Comparison of ENCODE assay signal across 5 cellular contexts in the genomic region with DNA sequence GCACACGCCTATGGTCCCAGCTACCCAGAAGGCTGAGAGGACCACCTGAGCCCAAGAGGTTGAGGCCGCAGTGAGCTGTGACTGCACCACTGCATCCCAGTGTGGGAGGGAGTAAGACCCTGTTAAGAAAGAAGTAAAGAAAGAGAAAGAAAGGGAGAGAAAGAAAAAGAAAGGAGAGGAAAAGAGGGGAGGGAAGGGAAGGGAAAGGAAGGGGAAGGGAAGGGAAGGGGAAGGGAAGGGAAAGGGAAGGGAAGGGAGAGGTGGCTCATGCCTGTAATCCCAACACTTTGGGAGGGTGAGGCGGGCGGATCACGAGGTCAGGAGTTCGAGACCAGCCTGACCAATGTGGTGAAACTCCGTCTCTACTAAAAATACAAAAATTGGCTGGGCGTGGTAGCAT. TPM values are rescaled to one million over a fixed set of nuclear protein-coding genes. Genes with fewer than 3 reads are reported as not detected.
DNase-seq lines count a peak whose midpoint lies in the region; ATAC-seq and TF ChIP-seq lines count a peak whose summit lies in the region.
"Not testable (repeated sequence)": the region's sequence is repeated elsewhere in the genome, so short reads cannot be mapped to it uniquely, and the experiment has no call there.

No MANE protein-coding gene starts in this region.

- not testable (repeated sequence) for H3K9me3 Mint-ChIP-seq in activated CD4-positive, alpha-beta T cell treated with anti-CD3 and anti-CD28 coated beads, Interleukin-2, amount 10 ng/mL, durations not matched to agents 7 days and 5 days; endothelial cell (ENCODE audit: unreplicated experiment); neural crest cell; stimulated activated naive B cell treated with anti-CD40 and anti-IgM and Interleukin-4, amounts not matched to agents 10 μg/mL and 1 μg/mL and 100 μg/mL, for 72 hours

- not testable (repeated sequence) for H3K36me3 Mint-ChIP-seq in T-helper 17 cell (ENCODE audit: low read depth); neural crest cell (ENCODE audit: low read depth)
- H3K36me3 Mint-ChIP-seq in activated CD4-positive, alpha-beta T cell treated with anti-CD3 and anti-CD28 coated beads, Interleukin-2, amount 10 ng/mL, durations not matched to agents 7 days and 5 days (ENCODE audit: low read depth): peaks cover 24% of the 10 kb centered on the region
- H3K36me3 Mint-ChIP-seq in endothelial cell (ENCODE audit: low read depth, unreplicated experiment): peaks cover 58% of the 10 kb centered on the region
- peaks cover 54 to 81% of the 10 kb centered on the region in 2 donors for H3K36me3 Mint-ChIP-seq in stimulated activated naive B cell treated with anti-CD40 and anti-IgM and Interleukin-4, amounts not matched to agents 10 μg/mL and 1 μg/mL and 100 μg/mL, for 72 hours

- CTCF ChIA-PET in activated CD4-positive, alpha-beta T cell treated with anti-CD3 and anti-CD28 coated beads, Interleukin-2, amount 10 ng/mL, durations not matched to agents 7 days and 5 days (lab: Charles Lee): interaction anchor here (2.3 kb wide), 1 partner anchor 13 kb away, joined by 5 read pairs; no protein-coding TSS in a partner anchor

- H3K4me1 Mint-ChIP-seq in T-helper 17 cell; activated CD4-positive, alpha-beta T cell treated with anti-CD3 and anti-CD28 coated beads, Interleukin-2, amount 10 ng/mL, durations not matched to agents 7 days and 5 days; endothelial cell (ENCODE audit: unreplicated experiment); neural crest cell; stimulated activated naive B cell treated with anti-CD40 and anti-IgM and Interleukin-4, amounts not matched to agents 10 μg/mL and 1 μg/mL and 100 μg/mL, for 72 hours: not testable (repeated sequence)

- TF ChIP-seq CTCF in endothelial cell (IDR thresholded peaks at IDR 0.05; ENCODE audit: unreplicated experiment); neural crest cell (conservative IDR thresholded peaks at IDR 0.05): not testable (repeated sequence)

- H3K27me3 Mint-ChIP-seq in T-helper 17 cell; activated CD4-positive, alpha-beta T cell treated with anti-CD3 and anti-CD28 coated beads, Interleukin-2, amount 10 ng/mL, durations not matched to agents 7 days and 5 days; endothelial cell (ENCODE audit: unreplicated experiment); neural crest cell (ENCODE audit: low read depth); stimulated activated naive B cell treated with anti-CD40 and anti-IgM and Interleukin-4, amounts not matched to agents 10 μg/mL and 1 μg/mL and 100 μg/mL, for 72 hours: not testable (repeated sequence)

- not testable (repeated sequence) for DNase-seq in T-helper 17 cell; activated CD4-positive, alpha-beta T cell treated with anti-CD3 and anti-CD28 coated beads, Interleukin-2, amount 10 ng/mL, durations not matched to agents 7 days and 5 days; endothelial cell (ENCODE audit: low spot score); neural crest cell (ENCODE audit: low read depth, low spot score); stimulated activated naive B cell treated with anti-CD40 and anti-IgM and Interleukin-4, amounts not matched to agents 10 μg/mL and 1 μg/mL and 100 μg/mL, for 72 hours

- H3K27ac Mint-ChIP-seq in T-helper 17 cell (peak overlapping the region; percentile 79), neural crest cell (ENCODE audit: unreplicated experiment) (peak overlapping the region; percentile 43)
- H3K27ac Mint-ChIP-seq in activated CD4-positive, alpha-beta T cell treated with anti-CD3 and anti-CD28 coated beads, Interleukin-2, amount 10 ng/mL, durations not matched to agents 7 days and 5 days: peak overlapping the region; percentile 31
- not testable (repeated sequence) for H3K27ac Mint-ChIP-seq in endothelial cell (ENCODE audit: unreplicated experiment)
- H3K27ac Mint-ChIP-seq in stimulated activated naive B cell treated with anti-CD40 and anti-IgM and Interleukin-4, amounts not matched to agents 10 μg/mL and 1 μg/mL and 100 μg/mL, for 72 hours: peak overlapping the region; percentile 15

- not testable (repeated sequence) for H3K9me3 ChIP-seq in T-helper 17 cell (ENCODE audit: control insufficient read depth, low read length, poor library complexity, severe bottlenecking)

- not testable (repeated sequence) for ATAC-seq in T-helper 17 cell; stimulated activated naive B cell treated with anti-CD40 and anti-IgM and Interleukin-4, amounts not matched to agents 10 μg/mL and 1 μg/mL and 100 μg/mL, for 72 hours (replicated peaks)

- not testable (repeated sequence) for H3K4me3 Mint-ChIP-seq in T-helper 17 cell; activated CD4-positive, alpha-beta T cell treated with anti-CD3 and anti-CD28 coated beads, Interleukin-2, amount 10 ng/mL, durations not matched to agents 7 days and 5 days; neural crest cell; stimulated activated naive B cell treated with anti-CD40 and anti-IgM and Interleukin-4, amounts not matched to agents 10 μg/mL and 1 μg/mL and 100 μg/mL, for 72 hours
- H3K4me3 Mint-ChIP-seq in endothelial cell (ENCODE audit: unreplicated experiment): peak overlapping the region; percentile 42

- POLR2A ChIA-PET in activated CD4-positive, alpha-beta T cell treated with anti-CD3 and anti-CD28 coated beads, Interleukin-2, amount 10 ng/mL, durations not matched to agents 7 days and 5 days (lab: Charles Lee): interaction anchor here (0.6 kb wide), 1 partner anchor 40 kb away, joined by 3 read pairs; no protein-coding TSS in a partner anchor

RNA-seq across cellular contexts. Expression of a gene that starts 12.2 kb away (rescaled TPM):
- 10 to 100 TPM in 1 of 2 donors, 1 to 10 TPM in 1; 8.2 to 11.2 TPM for total RNA-seq in T-helper 17 cell
- 10 to 100 TPM in 1 of 2 experiments, 1 to 10 TPM in 1; 9.7 to 11.2 TPM for total RNA-seq in activated CD4-positive, alpha-beta T cell treated with anti-CD3 and anti-CD28 coated beads, Interleukin-2, amount 10 ng/mL, durations not matched to agents 7 days and 5 days
- 42.2 TPM for total RNA-seq in endothelial cell (ENCODE audit: unreplicated experiment)
- total RNA-seq in neural crest cell: 40.6 and 42.9 TPM in 2 replicates

RNA-seq across cellular contexts. Expression of a gene that starts 17.8 kb away (rescaled TPM):
- 10 to 100 TPM; 32.3 to 37.5 TPM for total RNA-seq in T-helper 17 cell
- total RNA-seq in activated CD4-positive, alpha-beta T cell treated with anti-CD3 and anti-CD28 coated beads, Interleukin-2, amount 10 ng/mL, durations not matched to agents 7 days and 5 days: 10 to 100 TPM; 53.9 to 59.3 TPM
- 39.7 TPM for total RNA-seq in endothelial cell (ENCODE audit: unreplicated experiment)
- 45.7 and 56.8 TPM in 2 replicates for total RNA-seq in neural crest cell

RNA-seq across cellular contexts. Expression of a gene that starts 18.0 kb away (rescaled TPM):
- total RNA-seq in T-helper 17 cell (10 to 100 TPM; 25.7 to 41.9 TPM), endothelial cell (ENCODE audit: unreplicated experiment) (41.4 TPM), neural crest cell (16.7 and 20.3 TPM in 2 replicates)
- 10 to 100 TPM; 12.7 to 17.0 TPM for total RNA-seq in activated CD4-positive, alpha-beta T cell treated with anti-CD3 and anti-CD28 coated beads, Interleukin-2, amount 10 ng/mL, durations not matched to agents 7 days and 5 days

RNA-seq across cellular contexts. Expression of a gene that starts 20.1 kb away (rescaled TPM):
- total RNA-seq in T-helper 17 cell: 10 to 100 TPM; 25.2 to 29.0 TPM
- total RNA-seq in activated CD4-positive, alpha-beta T cell treated with anti-CD3 and anti-CD28 coated beads, Interleukin-2, amount 10 ng/mL, durations not matched to agents 7 days and 5 days: 10 to 100 TPM; 65.3 to 68.4 TPM
- 82.1 TPM for total RNA-seq in endothelial cell (ENCODE audit: unreplicated experiment)
- total RNA-seq in neural crest cell: 89.1 and 93.4 TPM in 2 replicates

RNA-seq across cellular contexts. Expression of a gene that starts 27.4 kb away (rescaled TPM):
- total RNA-seq in T-helper 17 cell (10 to 100 TPM; 31.1 TPM), endothelial cell (ENCODE audit: unreplicated experiment) (154 TPM), neural crest cell (105 and 109 TPM in 2 replicates)
- 10 to 100 TPM; 64.7 to 74.2 TPM for total RNA-seq in activated CD4-positive, alpha-beta T cell treated with anti-CD3 and anti-CD28 coated beads, Interleukin-2, amount 10 ng/mL, durations not matched to agents 7 days and 5 days
